In genomic region chr2:152513681-152514080, GRCh38 we compare ENCODE assay signal across 10 cellular contexts.
DNase-seq lines count a peak whose midpoint lies in the region; ATAC-seq and TF ChIP-seq lines count a peak whose summit lies in the region.
"Had no signal": no experiment of that assay in that cellular context is flagged by ENCODE, and none has a peak within 500 bp of the region (broad histone marks: within the 10 kb centered on the region; RNA-seq: fewer than 3 reads in every experiment).

No MANE protein-coding gene starts in this region.

- no peaks in the 10 kb centered on the region for H3K36me3 ChIP-seq in MG63
- H3K36me3 ChIP-seq in smooth muscle cell (ENCODE audit: low read depth): no peaks in the 10 kb centered on the region

- DNase-seq in DMS153 treated with DMSO at 0.1 percent for 48 hours (lab: John Stamatoyannopoulos, UW; ENCODE audit: unreplicated experiment) (peak; percentile 5), MG63 (peak; percentile 80), astrocyte of the hippocampus (ENCODE audit: low read depth, low spot score) (peak; percentile 77), kidney glomerular epithelial cell (lab: John Stamatoyannopoulos, UW) (peak; percentile 95), smooth muscle cell (lab: John Stamatoyannopoulos, UW; ENCODE audit: unreplicated experiment) (no peak), HuH-7.5 (ENCODE audit: low spot score) (no peak)
- DNase-seq: activated T-cell treated with anti-CD3 and anti-CD28 coated beads for 4 hours; naive thymus-derived CD8-positive, alpha-beta T cell had no signal

- H3F3A ChIP-seq in smooth muscle cell (ENCODE audit: low read depth): peaks cover 5% of the 10 kb centered on the region

- no peak overlapping the region for H3K4me2 ChIP-seq in smooth muscle cell

- no peak overlapping the region for H3K9ac ChIP-seq in smooth muscle cell (ENCODE audit: low read depth)

- WGBS in smooth muscle cell (ENCODE audit: low lambda C conversion rate): 76% methylated on average over 2 of the region's 2 CpGs

- no peak for TF ChIP-seq CTCF in smooth muscle cell (IDR thresholded peaks at IDR 0.05; ENCODE audit: borderline replicate concordance, insufficient read depth, poor library complexity, severe bottlenecking)

- H3K9me3 ChIP-seq in MG63 (no peaks in the 10 kb centered on the region), smooth muscle cell (replicated peaks; ENCODE audit: low read depth) (no peaks in the 10 kb centered on the region)

- H3K27me3 ChIP-seq in MG63: no peaks in the 10 kb centered on the region
- no peaks in the 10 kb centered on the region for H3K27me3 ChIP-seq in smooth muscle cell (ENCODE audit: low read depth)

- peaks cover 62% of the 10 kb centered on the region for H3K79me2 ChIP-seq in smooth muscle cell (ENCODE audit: low read depth)

- ATAC-seq in HG03469 (IDR thresholded peaks at IDR 0.05; ENCODE audit: unreplicated experiment): no peak
- ATAC-seq in HG02798 (IDR thresholded peaks at IDR 0.05; ENCODE audit: poor library complexity, unreplicated experiment): no peak
- ATAC-seq: naive thymus-derived CD8-positive, alpha-beta T cell had no signal

- peaks cover 11% of the 10 kb centered on the region for H3K4me1 ChIP-seq in smooth muscle cell (ENCODE audit: low read depth)

- peaks cover 7% of the 10 kb centered on the region for H4K20me1 ChIP-seq in smooth muscle cell (ENCODE audit: low read depth)

- no peak overlapping the region for H3K27ac ChIP-seq in smooth muscle cell (ENCODE audit: low read depth)

- no peak overlapping the region for H3K4me3 ChIP-seq in MG63
- no peak overlapping the region for H3K4me3 ChIP-seq in smooth muscle cell

- no peak overlapping the region for H2AFZ ChIP-seq in smooth muscle cell (ENCODE audit: low read depth)

Comparison
In these comparisons a context has a peak if more than half of its experiments do, and no peak if none do; other contexts are left out.
1. DNase-seq: peak in DMS153 treated with DMSO at 0.1 percent for 48 hours (single experiment), MG63 (single experiment), astrocyte of the hippocampus (single experiment) and kidney glomerular epithelial cell (single experiment); none in smooth muscle cell (single experiment) and HuH-7.5 (single experiment).